ENCODE assay signal across 11 cellular contexts in the genomic region with DNA sequence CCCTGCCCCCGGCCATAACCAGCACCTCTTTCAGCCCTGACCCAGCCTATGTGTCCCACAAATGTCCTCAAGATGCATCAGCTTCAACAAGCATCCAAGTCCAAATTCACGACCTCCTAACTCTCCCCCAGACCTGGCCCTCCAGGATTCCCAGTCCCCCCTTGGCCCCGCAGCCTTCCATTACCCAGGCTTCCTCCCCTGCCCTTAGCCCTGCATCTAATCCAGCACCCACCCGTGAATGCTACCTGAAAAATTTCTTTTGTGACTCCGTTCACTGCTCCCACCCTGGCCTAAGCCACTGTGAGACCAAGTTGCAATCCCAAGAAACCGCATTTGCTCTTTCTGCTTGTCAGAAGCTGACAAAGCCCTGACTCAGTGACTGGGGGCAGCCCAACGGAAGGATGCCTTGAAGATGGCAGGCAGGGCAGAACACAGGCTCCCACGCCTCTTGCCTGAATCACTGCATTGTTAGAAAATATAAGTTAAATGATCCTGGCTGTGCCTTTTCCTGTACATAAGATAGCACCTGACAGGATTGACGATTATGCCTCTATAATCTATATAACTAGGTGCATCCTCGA. TPM values are rescaled to one million over a fixed set of nuclear protein-coding genes. Genes with fewer than 3 reads are reported as not detected.
DNase-seq lines count a peak whose midpoint lies in the region; ATAC-seq and TF ChIP-seq lines count a peak whose summit lies in the region.
"Had no signal": no experiment of that assay in that cellular context is flagged by ENCODE, and none has a peak within 500 bp of the region (broad histone marks: within the 10 kb centered on the region; RNA-seq: fewer than 3 reads in every experiment).

No MANE protein-coding gene starts in this region.

- CTCF ChIA-PET in activated naive CD4-positive, alpha-beta T cell treated with anti-CD3 and anti-CD28 coated beads, Interleukin-2, amount 10 ng/mL, durations not matched to agents 7 days and 5 days (lab: Charles Lee), result interaction anchor here (0.7 to 1.3 kb wide), 2 partner anchors 11 to 18 kb away, joined by 4 read pairs; no protein-coding TSS in a partner anchor

- no peaks in the 10 kb centered on the region for H3K9me3 ChIP-seq in uterus
- H3K9me3 ChIP-seq in heart left ventricle, result no peaks in the 10 kb centered on the region
- H3K9me3 ChIP-seq: colonic mucosa had no signal

- no peaks in the 10 kb centered on the region for H3K36me3 ChIP-seq in uterus
- H3K36me3 ChIP-seq in heart left ventricle, result peaks cover 0 to 8% (median 5%) of the 10 kb centered on the region in 9 donors
- H3K36me3 ChIP-seq: colonic mucosa had no signal

- peaks cover 62% of the 10 kb centered on the region for H3K27me3 Mint-ChIP-seq in activated naive CD4-positive, alpha-beta T cell treated with anti-CD3 and anti-CD28 coated beads, Interleukin-2, amount 10 ng/mL, durations not matched to agents 7 days and 5 days
- peaks cover 32% of the 10 kb centered on the region for H3K27me3 Mint-ChIP-seq in activated naive CD8-positive, alpha-beta T cell treated with anti-CD3 and anti-CD28 coated beads for 36 hours

- TF ChIP-seq CTCF in uterus (IDR thresholded peaks at IDR 0.05), result no peak
- no peak for TF ChIP-seq CTCF in heart left ventricle (IDR thresholded peaks at IDR 0.05)

- peaks cover 9% of the 10 kb centered on the region for H3K4me1 Mint-ChIP-seq in activated naive CD4-positive, alpha-beta T cell treated with anti-CD3 and anti-CD28 coated beads, Interleukin-2, amount 10 ng/mL, durations not matched to agents 7 days and 5 days
- peaks cover 3% of the 10 kb centered on the region for H3K4me1 Mint-ChIP-seq in activated naive CD8-positive, alpha-beta T cell treated with anti-CD3 and anti-CD28 coated beads for 36 hours

- H3K4me1 ChIP-seq in uterus, result no peaks in the 10 kb centered on the region
- peaks cover 0 to 29% (median 17%) of the 10 kb centered on the region in 12 donors for H3K4me1 ChIP-seq in heart left ventricle
- H3K4me1 ChIP-seq: colonic mucosa had no signal

- no peaks in the 10 kb centered on the region for H3K9me3 Mint-ChIP-seq in activated naive CD4-positive, alpha-beta T cell treated with anti-CD3 and anti-CD28 coated beads, Interleukin-2, amount 10 ng/mL, durations not matched to agents 7 days and 5 days
- H3K9me3 Mint-ChIP-seq in activated naive CD8-positive, alpha-beta T cell treated with anti-CD3 and anti-CD28 coated beads for 36 hours, result no peaks in the 10 kb centered on the region

- 86 to 93% (median 89%) methylated on average over 10 of the region's 10 CpGs for WGBS in heart left ventricle, 4 donors

- H3K27ac ChIP-seq in uterus (peak overlapping the region; percentile 87 to 96), heart left ventricle (no peak overlapping the region)
- H3K27ac ChIP-seq: colonic mucosa had no signal

- peak overlapping the region; percentile 35 for H3K4me3 Mint-ChIP-seq in activated naive CD4-positive, alpha-beta T cell treated with anti-CD3 and anti-CD28 coated beads, Interleukin-2, amount 10 ng/mL, durations not matched to agents 7 days and 5 days
- peak overlapping the region; percentile 50 for H3K4me3 Mint-ChIP-seq in activated naive CD8-positive, alpha-beta T cell treated with anti-CD3 and anti-CD28 coated beads for 36 hours

- peaks cover 7% of the 10 kb centered on the region for H3K36me3 Mint-ChIP-seq in activated naive CD4-positive, alpha-beta T cell treated with anti-CD3 and anti-CD28 coated beads, Interleukin-2, amount 10 ng/mL, durations not matched to agents 7 days and 5 days
- H3K36me3 Mint-ChIP-seq in activated naive CD8-positive, alpha-beta T cell treated with anti-CD3 and anti-CD28 coated beads for 36 hours, result peaks cover 4% of the 10 kb centered on the region

- intact Hi-C loops in head of caudate nucleus (cut with DNase I), result no loop called here
- intact Hi-C loops in uterus (cut with DNase I; ENCODE audit: low total_unique reads), result no loop called here
- intact Hi-C loops in heart left ventricle (cut with DNase I), result loop anchor here in 1 of 10 donors (2.0 kb wide), 1 partner anchor 33 kb away; no protein-coding TSS in a partner anchor

- ATAC-seq in heart left ventricle, result no peak
- ATAC-seq in GM19397 (IDR thresholded peaks at IDR 0.05; ENCODE audit: unreplicated experiment), result no peak

- peak overlapping the region; percentile 29 for H3K27ac Mint-ChIP-seq in activated naive CD4-positive, alpha-beta T cell treated with anti-CD3 and anti-CD28 coated beads, Interleukin-2, amount 10 ng/mL, durations not matched to agents 7 days and 5 days
- H3K27ac Mint-ChIP-seq in activated naive CD8-positive, alpha-beta T cell treated with anti-CD3 and anti-CD28 coated beads for 36 hours, result no peak overlapping the region

- TF ChIP-seq POLR2A in uterus (IDR thresholded peaks at IDR 0.05) (no peak), heart left ventricle (IDR thresholded peaks at IDR 0.05) (no peak)

- DNase-seq in activated naive CD4-positive, alpha-beta T cell treated with anti-CD3 and anti-CD28 coated beads, Interleukin-2, amount 10 ng/mL, durations not matched to agents 7 days and 5 days, result no peak
- DNase-seq in activated naive CD4-positive, alpha-beta T cell treated with anti-CD3 and anti-CD28 coated beads, Interleukin-2, amount 50 U/mL, for 16 hours, result no peak
- no peak for DNase-seq in activated naive CD8-positive, alpha-beta T cell treated with anti-CD3 and anti-CD28 coated beads for 36 hours
- DNase-seq in head of caudate nucleus, result peak in 33 of 42 donors; percentile 15 to 88 (median 53)
- DNase-seq in uterus, result no peak
- no peak for DNase-seq in epidermal melanocyte (ENCODE audit: insufficient read length, low spot score)
- no peak for DNase-seq in heart left ventricle
- DNase-seq: colonic mucosa, NCI-H1694 treated with DMSO at 0.1 percent for 48 hours had no signal

- H3K27me3 ChIP-seq in uterus (no peaks in the 10 kb centered on the region), heart left ventricle (peaks cover 0 to 23% (median 0%) of the 10 kb centered on the region in 9 donors)

- H3K4me3 ChIP-seq in uterus (no peak overlapping the region), heart left ventricle (no peak overlapping the region)

RNA-seq across cellular contexts. Expression of gene MFAP2, which starts 0.9 kb away (rescaled TPM):
- total RNA-seq in activated naive CD8-positive, alpha-beta T cell treated with anti-CD3 and anti-CD28 coated beads for 36 hours, result not detected
- total RNA-seq in uterus, result 10 to 100 TPM; 22.3 to 70.3 (median 44.6) TPM
- total RNA-seq in heart left ventricle, result 10 to 100 TPM in 2 of 9 donors, 1 to 10 TPM in 7; 1.2 to 13.0 (median 2.3) TPM
- polyA plus RNA-seq in heart left ventricle, result 1 to 10 TPM; 1.4 to 8.7 TPM
- total RNA-seq: mononuclear cell had no signal

RNA-seq across cellular contexts. Expression of gene ATP13A2, which starts 30.4 kb away (rescaled TPM):
- 10 to 100 TPM; 24.3 to 26.8 TPM for total RNA-seq in activated naive CD8-positive, alpha-beta T cell treated with anti-CD3 and anti-CD28 coated beads for 36 hours
- total RNA-seq in uterus (10 to 100 TPM in 3 of 4 donors, 1 to 10 TPM in 1; 8.5 to 31.4 (median 19.7) TPM), heart left ventricle (10 to 100 TPM in 8 of 9 donors, 1 to 10 TPM in 1; 7.3 to 37.2 (median 15.6) TPM)
- 10 to 100 TPM in 1 of 2 donors, 1 to 10 TPM in 1; 7.6 to 27.5 TPM for polyA plus RNA-seq in heart left ventricle

RNA-seq across cellular contexts. Expression of gene CROCC, which starts 59.6 kb away (rescaled TPM):
- 10 to 100 TPM; 24.7 to 26.3 TPM for total RNA-seq in activated naive CD8-positive, alpha-beta T cell treated with anti-CD3 and anti-CD28 coated beads for 36 hours
- 10 to 100 TPM; 10.2 to 73.5 (median 32.9) TPM for total RNA-seq in uterus
- total RNA-seq in heart left ventricle, result 10 to 100 TPM in 3 of 9 donors, 1 to 10 TPM in 6; 3.9 to 12.5 (median 6.7) TPM
- 10 to 100 TPM in 1 of 2 donors, 1 to 10 TPM in 1; 7.6 to 17.0 TPM for polyA plus RNA-seq in heart left ventricle

Comparison
In these comparisons a context has a peak if more than half of its experiments do, and no peak if none do; other contexts are left out.
1. DNase-seq: peak in head of caudate nucleus (33 of 42); none in activated naive CD4-positive, alpha-beta T cell treated with anti-CD3 and anti-CD28 coated beads, Interleukin-2, amount 10 ng/mL, durations not matched to agents 7 days and 5 days (single experiment), activated naive CD4-positive, alpha-beta T cell treated with anti-CD3 and anti-CD28 coated beads, Interleukin-2, amount 50 U/mL, for 16 hours (single experiment), activated naive CD8-positive, alpha-beta T cell treated with anti-CD3 and anti-CD28 coated beads for 36 hours (single experiment), uterus (0 of 2), epidermal melanocyte (single experiment) and heart left ventricle (0 of 5).
2. H3K27ac ChIP-seq: peak in uterus (2 of 2); none in heart left ventricle (0 of 12).